ENCODE assay signal across 36 cellular contexts in the genomic region with DNA sequence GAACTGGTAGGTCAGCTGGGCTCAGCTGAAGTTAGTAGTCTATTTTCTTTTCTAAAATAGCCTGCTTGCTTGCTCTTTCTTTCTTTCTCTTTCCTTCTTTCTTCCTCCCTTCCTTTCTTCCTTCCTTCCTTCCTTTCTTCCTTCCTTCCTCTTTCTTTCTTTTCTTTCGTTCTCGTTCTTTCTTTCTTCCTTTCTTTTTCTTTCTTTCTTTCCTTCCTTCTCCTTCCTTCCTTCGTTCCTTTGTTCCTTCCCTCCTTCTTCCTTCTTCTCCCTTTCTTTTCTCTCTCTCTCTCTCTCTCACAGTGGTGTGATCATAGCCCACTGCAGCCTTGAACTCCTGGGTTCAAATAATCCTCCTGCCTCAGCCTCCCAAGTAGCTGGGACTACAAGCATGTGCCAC. TPM values are rescaled to one million over a fixed set of nuclear protein-coding genes. Genes with fewer than 3 reads are reported as not detected.
DNase-seq lines count a peak whose midpoint lies in the region; ATAC-seq, FAIRE-seq and TF ChIP-seq lines count a peak whose summit lies in the region.
"Had no signal": no experiment of that assay in that cellular context is flagged by ENCODE, and none has a peak within 500 bp of the region (broad histone marks: within the 10 kb centered on the region; RNA-seq: fewer than 3 reads in every experiment).

No MANE protein-coding gene starts in this region.

- no peak for TF ChIP-seq RAD21 in HepG2 (CRISPR knock-in tag; IDR thresholded peaks at IDR 0.05)
- no peak for TF ChIP-seq RAD21 in K562 (CRISPR knock-in tag; conservative IDR thresholded peaks at IDR 0.05 in 1 of 2, IDR thresholded peaks at IDR 0.05 in 1 of 2)

- H2AFZ ChIP-seq in HepG2 (ENCODE audit: low read length) (no peak overlapping the region), K562 (ENCODE audit: low read depth, low read length) (no peak overlapping the region)

- no peak for TF ChIP-seq CTCF in HepG2 (CRISPR knock-in tag; IDR thresholded peaks at IDR 0.05)
- TF ChIP-seq CTCF in right lobe of liver (IDR thresholded peaks at IDR 0.05): no peak
- TF ChIP-seq CTCF in HEK293 (tag by site-specific recombination; IDR thresholded peaks at IDR 0.05): no peak
- TF ChIP-seq CTCF in K562 (IDR thresholded peaks at IDR 0.05 in 2 of 3, conservative IDR thresholded peaks at IDR 0.05 in 1 of 3; ENCODE audit: insufficient read depth in 2 of 3, low read depth in 1 of 3, low read length in 3 of 3): no peak
- no peak for TF ChIP-seq CTCF in GM20000 (IDR thresholded peaks at IDR 0.05; ENCODE audit: extremely low read depth, missing control alignments)

- H3K4me3 ChIP-seq in HepG2 (replicated peaks in 1 of 3; ENCODE audit: insufficient read depth in 1 of 3, low read depth in 2 of 3, low read length in 3 of 3) (no peak overlapping the region), right lobe of liver (no peak overlapping the region), HEK293 (ENCODE audit: low read depth, low read length) (no peak overlapping the region), K562 (no peak overlapping the region)
- H3K4me3 ChIP-seq: A549; BLaER1; BLaER1 treated with 17β-estradiol and CSF1 and Interleukin-3, amounts not matched to agents 10 nM and 100 nM had no signal

- TF ChIP-seq POLR2A in HepG2 (IDR thresholded peaks at IDR 0.05; ENCODE audit: insufficient read depth in 1 of 2, low read depth in 2 of 2, low read length in 2 of 2) (no peak), right lobe of liver (IDR thresholded peaks at IDR 0.05) (no peak), K562 (conservative IDR thresholded peaks at IDR 0.05) (no peak)

- H3K27me3 Mint-ChIP-seq in activated T-cell treated with anti-CD3 and anti-CD28 coated beads, Interleukin-2, amount 50 U/mL, for 72 hours (ENCODE audit: low read depth): peaks cover 21% of the 10 kb centered on the region
- peaks cover 35% of the 10 kb centered on the region for H3K27me3 Mint-ChIP-seq in activated T-cell treated with anti-CD3 and anti-CD28 coated beads, Interleukin-2, amount 50 U/mL, for 4 hours (ENCODE audit: low read depth)

- CTCF ChIA-PET in HepG2 (lab: Yijun Ruan, JAX; ENCODE audit: low intra/inter-chr PET ratio, low total read pairs): no interaction called here
- CTCF ChIA-PET in HEK293 (lab: Yijun Ruan, JAX): interaction anchor here (0.7 kb wide), 1 partner anchor 20 kb away, joined by 3 read pairs; no protein-coding TSS in a partner anchor
- CTCF ChIA-PET in K562 (lab: Yijun Ruan, JAX; ENCODE audit: low intra/inter-chr PET ratio): no interaction called here

- H3K27me3 ChIP-seq in HepG2 (ENCODE audit: control insufficient read depth in 1 of 2, insufficient read depth in 2 of 2, low read length in 2 of 2) (peaks cover 0 to 9% of the 10 kb centered on the region in 2 experiments; a peak in 2 of 5 replicates), right lobe of liver (no peaks in the 10 kb centered on the region), K562 (ENCODE audit: control insufficient read depth in 2 of 2, insufficient read depth in 2 of 2, low read length in 2 of 2) (no peaks in the 10 kb centered on the region; a peak in 1 of 5 replicates)
- H3K27me3 ChIP-seq: BE2C; BLaER1; BLaER1 treated with 17β-estradiol and CSF1 and Interleukin-3, amounts not matched to agents 10 nM and 100 nM had no signal

- no peak for FAIRE-seq in HepG2 (lab: Jason Lieb, UNC)
- no peak for FAIRE-seq in K562 (lab: Jason Lieb, UNC)
- FAIRE-seq: A204.1, A549, D721Med had no signal

- H3K4me3 Mint-ChIP-seq in activated T-cell treated with anti-CD3 and anti-CD28 coated beads, Interleukin-2, amount 50 U/mL, for 72 hours: no peak overlapping the region
- H3K4me3 Mint-ChIP-seq in activated T-cell treated with anti-CD3 and anti-CD28 coated beads, Interleukin-2, amount 50 U/mL, for 4 hours: no peak overlapping the region
- H3K4me3 Mint-ChIP-seq: B cell; CD4-positive, alpha-beta memory T cell; CD4-positive, alpha-beta T cell; CD4-positive, CD25-positive, alpha-beta regulatory T cell; CD8-positive, alpha-beta memory T cell; CD8-positive, alpha-beta T cell had no signal

- BruUV-seq in HepG2 (replicated peaks; lab: Mats Ljungman, UMichigan) (no TSS peak), K562 (replicated peaks; lab: Mats Ljungman, UMichigan) (no TSS peak)

- DNase-seq in activated T-cell treated with anti-CD3 and anti-CD28 coated beads, Interleukin-2, amount 50 U/mL, for 72 hours: no peak
- no peak for DNase-seq in activated T-cell treated with anti-CD3 and anti-CD28 coated beads, Interleukin-2, amount 50 U/mL, for 4 hours
- DNase-seq in HepG2 (ENCODE audit: low spot score) (no peak), right lobe of liver (no peak), K562 (ENCODE audit: extremely low read depth in 1 of 4, low spot score in 3 of 4) (no peak), GM20000 (ENCODE audit: low spot score) (no peak), AML-193 (lab: John Stamatoyannopoulos, UW) (no peak)
- DNase-seq: 8988T; ACHN; BE2C; C1 segment of cervical spinal cord; Caco-2; Calu3; CD4-positive, alpha-beta memory T cell; CD4-positive, alpha-beta T cell; CD4-positive, CD25-positive, alpha-beta regulatory T cell; CD8-positive, alpha-beta memory T cell; CD8-positive, alpha-beta T cell; COR-L47; DMS 273 treated with DMSO at 0.1 percent for 48 hours; DMS153; DMS53; DMS79; DMS79 treated with DMSO at 0.1 percent for 48 hours; DND-41; EL had no signal

- H4K20me1 ChIP-seq in HepG2 (ENCODE audit: insufficient read depth, low read length) (no peaks in the 10 kb centered on the region), K562 (replicated peaks; ENCODE audit: control insufficient read depth, insufficient read depth, low read length) (no peaks in the 10 kb centered on the region)
- H4K20me1 ChIP-seq: BLaER1; BLaER1 treated with 17β-estradiol and CSF1 and Interleukin-3, amounts not matched to agents 10 nM and 100 nM had no signal

- H3K4me1 Mint-ChIP-seq in activated T-cell treated with anti-CD3 and anti-CD28 coated beads, Interleukin-2, amount 50 U/mL, for 72 hours (ENCODE audit: low read depth): peaks cover 8% of the 10 kb centered on the region
- H3K4me1 Mint-ChIP-seq in activated T-cell treated with anti-CD3 and anti-CD28 coated beads, Interleukin-2, amount 50 U/mL, for 4 hours (ENCODE audit: low read depth): peaks cover 11% of the 10 kb centered on the region

- H3K27ac Mint-ChIP-seq in activated T-cell treated with anti-CD3 and anti-CD28 coated beads, Interleukin-2, amount 50 U/mL, for 72 hours: peak overlapping the region; percentile 21
- H3K27ac Mint-ChIP-seq: B cell; CD14-positive monocyte; CD4-positive, alpha-beta memory T cell; CD4-positive, alpha-beta T cell; CD4-positive, CD25-positive, alpha-beta regulatory T cell; CD8-positive, alpha-beta memory T cell; CD8-positive, alpha-beta T cell had no signal

- peaks cover 2 to 4% of the 10 kb centered on the region in 2 donors for H3K9me3 Mint-ChIP-seq in activated T-cell treated with anti-CD3 and anti-CD28 coated beads, Interleukin-2, amount 50 U/mL, for 72 hours
- H3K9me3 Mint-ChIP-seq in activated T-cell treated with anti-CD3 and anti-CD28 coated beads, Interleukin-2, amount 50 U/mL, for 4 hours: no peaks in the 10 kb centered on the region

- TF ChIP-seq EP300 in HepG2 (IDR thresholded peaks at IDR 0.05; ENCODE audit: low read depth in 2 of 2, low read length in 2 of 2): no peak
- TF ChIP-seq EP300 in HepG2 (CRISPR knock-in tag; IDR thresholded peaks at IDR 0.05; ENCODE audit: borderline replicate concordance): no peak
- TF ChIP-seq EP300 in K562 (IDR thresholded peaks at IDR 0.05; ENCODE audit: low read length): no peak

- H3K4me1 ChIP-seq in HepG2 (ENCODE audit: insufficient read depth, low read length): no peaks in the 10 kb centered on the region
- no peaks in the 10 kb centered on the region for H3K4me1 ChIP-seq in right lobe of liver
- no peaks in the 10 kb centered on the region for H3K4me1 ChIP-seq in HEK293 (ENCODE audit: control insufficient read depth, insufficient read depth, low read length)
- H3K4me1 ChIP-seq in K562 (replicated peaks in 1 of 2; ENCODE audit: control insufficient read depth in 2 of 2, insufficient read depth in 2 of 2, low read length in 2 of 2): no peaks in the 10 kb centered on the region
- H3K4me1 ChIP-seq: A549, BE2C, Caco-2 had no signal

- H3K9me3 ChIP-seq in HepG2 (ENCODE audit: low read length): no peaks in the 10 kb centered on the region
- no peaks in the 10 kb centered on the region for H3K9me3 ChIP-seq in right lobe of liver
- no peaks in the 10 kb centered on the region for H3K9me3 ChIP-seq in HEK293 (ENCODE audit: control insufficient read depth, insufficient read depth, low read depth, low read length)
- H3K9me3 ChIP-seq in K562 (replicated peaks; ENCODE audit: control insufficient read depth, insufficient read depth, low read depth, low read length): 0 out of 2 replicates have a peak, but pooled peaks cover 2% of the 10 kb centered on the region
- H3K9me3 ChIP-seq: BE2C, BLaER1, Caco-2 had no signal

- in situ Hi-C loops in HepG2 (cut with HindIII; ENCODE audit: extremely low pct_ligation_motif_present, low pct_unique_long_range_greater_than_20kb): no loop called here
- in situ Hi-C loops in K562 (cut with MboI): no loop called here

- no peaks in the 10 kb centered on the region for H3K9me1 ChIP-seq in K562 (ENCODE audit: control insufficient read depth, insufficient read depth, low read length)

- no peak overlapping the region for H3K9ac ChIP-seq in HepG2 (ENCODE audit: insufficient read depth, low read depth, low read length)
- no peak overlapping the region for H3K9ac ChIP-seq in K562 (ENCODE audit: insufficient read depth in 1 of 2, low read depth in 2 of 2, low read length in 2 of 2)
- H3K9ac ChIP-seq: BLaER1; BLaER1 treated with 17β-estradiol and CSF1 and Interleukin-3, amounts not matched to agents 10 nM and 100 nM had no signal

- intact Hi-C loops in HepG2 (cut with micrococcal nuclease; ENCODE audit: unreplicated experiment) (no loop called here), right lobe of liver (cut with DNase I) (no loop called here), K562 (cut with micrococcal nuclease) (no loop called here)

- POLR2A ChIA-PET in HepG2 (lab: Yijun Ruan, JAX): no interaction called here
- POLR2A ChIA-PET in HEK293 (lab: Yijun Ruan, JAX): no interaction called here
- POLR2A ChIA-PET in K562 (lab: Yijun Ruan, JAX): no interaction called here

- ATAC-seq in activated T-cell treated with anti-CD3 and anti-CD28 coated beads, Interleukin-2, amount 50 U/mL, for 72 hours (replicated peaks in 1 of 2): no peak
- no peak for ATAC-seq in activated T-cell treated with anti-CD3 and anti-CD28 coated beads, Interleukin-2, amount 50 U/mL, for 4 hours
- no peak for ATAC-seq in HepG2
- ATAC-seq in right lobe of liver: no peak
- no peak for ATAC-seq in K562
- ATAC-seq: CD8-positive, alpha-beta T cell had no signal

- H3K36me3 ChIP-seq in HepG2 (replicated peaks in 1 of 2; ENCODE audit: control insufficient read depth in 1 of 2, insufficient read depth in 2 of 2, low read length in 2 of 2) (no peaks in the 10 kb centered on the region), right lobe of liver (no peaks in the 10 kb centered on the region), HEK293 (ENCODE audit: control insufficient read depth in 2 of 2, insufficient read depth in 1 of 2, low read length in 2 of 2) (no peaks in the 10 kb centered on the region), K562 (ENCODE audit: control insufficient read depth, insufficient read depth, low read length) (no peaks in the 10 kb centered on the region)
- H3K36me3 ChIP-seq: BE2C; BLaER1; BLaER1 treated with 17β-estradiol and CSF1 and Interleukin-3, amounts not matched to agents 10 nM and 100 nM had no signal

- H3K4me2 ChIP-seq in HepG2 (ENCODE audit: low read depth, low read length) (no peak overlapping the region), K562 (ENCODE audit: insufficient read depth, low read length) (no peak overlapping the region)
- H3K4me2 ChIP-seq: A549, BLaER1 had no signal

- H3K79me2 ChIP-seq in HepG2 (ENCODE audit: insufficient read depth, low read length): no peaks in the 10 kb centered on the region
- H3K79me2 ChIP-seq in K562 (ENCODE audit: control insufficient read depth, insufficient read depth, low read length): no peaks in the 10 kb centered on the region

- H3K27ac ChIP-seq in HepG2 (ENCODE audit: extremely low read length, insufficient read depth, low read length) (no peak overlapping the region), right lobe of liver (no peak overlapping the region), HEK293 (ENCODE audit: extremely low read depth, low read depth, low read length) (no peak overlapping the region), K562 (ENCODE audit: extremely low read depth, low read depth, low read length) (no peak overlapping the region)
- H3K27ac ChIP-seq: 22Rv1; A549; BLaER1; BLaER1 treated with 17β-estradiol and CSF1 and Interleukin-3, amounts not matched to agents 10 nM and 100 nM; C4-2B had no signal

- peaks cover 2 to 3% of the 10 kb centered on the region in 2 donors for H3K36me3 Mint-ChIP-seq in activated T-cell treated with anti-CD3 and anti-CD28 coated beads, Interleukin-2, amount 50 U/mL, for 72 hours (ENCODE audit: insufficient read depth in 2 of 2)
- H3K36me3 Mint-ChIP-seq in activated T-cell treated with anti-CD3 and anti-CD28 coated beads, Interleukin-2, amount 50 U/mL, for 4 hours (ENCODE audit: insufficient read depth): peaks cover 2% of the 10 kb centered on the region
- H3K36me3 Mint-ChIP-seq: CD14-positive monocyte; CD4-positive, CD25-positive, alpha-beta regulatory T cell; CD8-positive, alpha-beta T cell had no signal

- 43% methylated on average over 3 of the region's 3 CpGs for WGBS in HepG2 (ENCODE audit: low lambda C conversion rate)
- WGBS in right lobe of liver (ENCODE audit: insufficient coverage, low coverage, low lambda C conversion rate, missing lambda C conversion rate): 26% methylated on average over 3 of the region's 3 CpGs
- 0% methylated on average over 3 of the region's 3 CpGs for WGBS in K562 (ENCODE audit: insufficient coverage, low coverage, missing lambda C conversion rate)

RNA-seq across cellular contexts. Expression of a gene that starts 29.2 kb away (rescaled TPM):
- total RNA-seq in activated T-cell treated with anti-CD3 and anti-CD28 coated beads, Interleukin-2, amount 50 U/mL, for 72 hours: 10 to 100 TPM; 61.2 to 66.8 TPM
- 10 to 100 TPM; 32.9 to 45.9 (median 36.5) TPM for total RNA-seq in activated T-cell treated with anti-CD3 and anti-CD28 coated beads, Interleukin-2, amount 50 U/mL, for 4 hours
- total RNA-seq in HepG2 (2016; rRNA removed; fragmentation: Illumina TruSeq; extraction: Trizol) (21.0 and 30.8 TPM in 2 replicates), right lobe of liver (10 to 100 TPM in 5 of 6 experiments, 1 to 10 TPM in 1; 7.2 to 40.8 (median 13.6) TPM), K562 (2014; rRNA removed) (20.5 and 23.2 TPM in 2 replicates), K562 (2014; rRNA removed; fragmentation: Illumina TruSeq; extraction: Trizol) (24.8 and 28.7 TPM in 2 replicates), K562 (2015; rRNA removed; fragmentation: Illumina TruSeq; extraction: Trizol) (21.7 and 24.5 TPM in 2 replicates), K562 (2021) (36.9 and 37.9 TPM in 2 replicates)
- total RNA-seq in HepG2 (2016; cell fraction: cytosol; rRNA removed; fragmentation: Illumina TruSeq; extraction: Trizol; ENCODE audit: low read depth): 3.8 and 4.0 TPM in 2 replicates
- 20.2 and 32.7 TPM in 2 replicates for total RNA-seq in HepG2 (2016; cell fraction: insoluble cytoplasmic fraction; rRNA removed; fragmentation: Illumina TruSeq; extraction: Trizol)
- 7.1 and 9.1 TPM in 2 replicates for total RNA-seq in HepG2 (2016; cell fraction: membrane; rRNA removed; fragmentation: Illumina TruSeq; extraction: Trizol)
- 52.1 and 52.6 TPM in 2 replicates for total RNA-seq in HepG2 (2016; cell fraction: nucleus; rRNA removed; fragmentation: Illumina TruSeq; extraction: Trizol)
- polyA plus RNA-seq in HepG2 (2011; rRNA removed) (53.9 and 70.2 TPM in 2 replicates), K562 (2011; rRNA removed) (54.3 and 95.4 TPM in 2 replicates), K562 (2014; fragmentation: Illumina TruSeq; extraction: Trizol) (23.5 and 26.7 TPM in 2 replicates), K562 (2014; fragmentation: Nextera tagmentation; extraction: Ambion mirVana) (10 to 100 TPM in 1 of 2 experiments, 1 to 10 TPM in 1; 7.5 to 11.7 TPM), K562 (2014; rRNA removed) (26.2 and 31.5 TPM in 2 replicates)
- 29.9 and 38.1 TPM in 2 replicates for polyA plus RNA-seq in HepG2 (2011; cell fraction: cytosol; rRNA removed)
- 77.5 and 80.4 TPM in 2 replicates for polyA plus RNA-seq in HepG2 (2011; cell fraction: nucleus; rRNA removed)
- 46.4 and 59.6 TPM in 2 replicates for polyA plus RNA-seq in HepG2 (2012)
- 1.5 and 3.7 TPM in 2 replicates for polyA plus RNA-seq in HepG2 (2016; cell fraction: cytosol; fragmentation: Illumina TruSeq; extraction: Trizol; ENCODE audit: low read depth)
- 24.8 and 27.7 TPM in 2 replicates for polyA plus RNA-seq in HepG2 (2016; cell fraction: insoluble cytoplasmic fraction; fragmentation: Illumina TruSeq; extraction: Trizol; ENCODE audit: low read depth)
- polyA plus RNA-seq in HepG2 (2016; cell fraction: membrane; fragmentation: Illumina TruSeq; extraction: Trizol; ENCODE audit: low read depth): 5.6 and 5.8 TPM in 2 replicates
- polyA plus RNA-seq in HepG2 (2016; cell fraction: nucleus; fragmentation: Illumina TruSeq; extraction: Trizol; ENCODE audit: insufficient read depth, low read depth): 38.9 TPM in 2 replicates
- 42.3 and 101 TPM in 2 replicates for polyA minus RNA-seq in HepG2 (2011; rRNA and poly(A)+ RNA removed; ENCODE audit: low replicate concordance)
- 82.1 and 91.9 TPM in 2 replicates for polyA minus RNA-seq in HepG2 (2011; cell fraction: cytosol; rRNA and poly(A)+ RNA removed)
- polyA minus RNA-seq in HepG2 (2011; cell fraction: nucleus; rRNA and poly(A)+ RNA removed): 257 and 304 TPM in 2 replicates
- 103 and 245 TPM in 2 replicates for total RNA-seq in K562 (2011; cell fraction: chromatin; rRNA removed; ENCODE audit: low replicate concordance)
- total RNA-seq in K562 (2011; cell fraction: nucleolus; rRNA removed): 51.0 and 66.5 TPM in 2 replicates
- 131 and 168 TPM in 2 replicates for total RNA-seq in K562 (2011; cell fraction: nucleoplasm; rRNA removed)
- 18.7 and 27.9 TPM in 2 replicates for polyA plus RNA-seq in K562 (2011; cell fraction: cytosol; rRNA removed)
- polyA plus RNA-seq in K562 (2011; cell fraction: nucleus; rRNA removed): 94.1 and 101 TPM in 2 replicates
- polyA plus RNA-seq in K562 (2012): 24.0 and 33.7 TPM in 2 replicates
- polyA minus RNA-seq in K562 (2011; rRNA and poly(A)+ RNA removed): 122 and 168 TPM in 2 replicates
- polyA minus RNA-seq in K562 (2011; cell fraction: cytosol; rRNA and poly(A)+ RNA removed): 40.0 and 58.0 TPM in 2 replicates
- 89.4 and 102 TPM in 2 replicates for polyA minus RNA-seq in K562 (2011; cell fraction: nucleus; rRNA and poly(A)+ RNA removed)
